In the genomic region with DNA sequence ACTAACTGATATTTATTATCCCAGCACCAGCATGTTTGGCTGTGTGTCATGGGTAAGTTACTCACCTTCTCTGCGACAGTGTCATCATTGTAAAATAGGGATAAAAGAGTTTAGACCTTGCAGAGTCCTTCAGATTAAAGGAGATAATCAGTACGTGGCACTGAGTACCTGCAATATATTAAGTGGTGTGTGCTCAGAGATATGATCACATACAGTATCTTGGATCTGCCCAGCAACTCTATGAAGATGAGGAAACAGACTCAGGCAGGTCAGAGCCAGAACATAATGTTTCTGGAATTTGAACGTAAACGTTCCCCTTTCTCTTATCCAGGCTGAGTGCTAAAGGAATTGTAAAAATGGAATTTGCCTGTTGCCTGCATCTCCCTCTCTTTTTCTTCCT, we compare ENCODE assay signal across 30 cellular contexts. TPM values are rescaled to one million over a fixed set of nuclear protein-coding genes. Genes with fewer than 3 reads are reported as not detected.
"Had no signal": no experiment of that assay in that cellular context is flagged by ENCODE, and none has a peak within 500 bp of the region (broad histone marks: within the 10 kb centered on the region; RNA-seq: fewer than 3 reads in every experiment).

No MANE protein-coding gene starts in this region.

- DNase-seq: activated CD4-positive, alpha-beta memory T cell treated with anti-CD3 and anti-CD28 coated beads, Interleukin-2, amount 10 ng/mL, durations not matched to agents 7 days and 5 days; activated CD4-positive, alpha-beta T cell treated with anti-CD3 and anti-CD28 coated beads for 1 hour; activated CD4-positive, alpha-beta T cell treated with anti-CD3 and anti-CD28 coated beads for 4 hours; activated CD4-positive, alpha-beta T cell treated with anti-CD3 and anti-CD28 coated beads, Interleukin-2, amount 10 ng/mL, durations not matched to agents 7 days and 5 days; activated CD4-positive, alpha-beta T cell treated with anti-CD3 and anti-CD28 coated beads, Interleukin-2, amount 50 U/mL, for 4 hours; activated CD8-positive, alpha-beta memory T cell treated with anti-CD3 and anti-CD28 coated beads, Interleukin-2, amount 50 U/mL, for 48 hours; activated gamma-delta T cell; activated naive CD4-positive, alpha-beta T cell; activated naive CD4-positive, alpha-beta T cell treated with anti-CD3 and anti-CD28 coated beads, Interleukin-2, amount 10 ng/mL, durations not matched to agents 7 days and 5 days; activated naive CD8-positive, alpha-beta T cell treated with anti-CD3 and anti-CD28 coated beads, Interleukin-2, amount 10 ng/mL, durations not matched to agents 7 days and 5 days; activated T-cell treated with anti-CD3 and anti-CD28 coated beads for 4 hours; activated T-cell treated with anti-CD3 and anti-CD28 coated beads, Interleukin-2, amount 50 U/mL, for 24 hours; activated T-cell treated with anti-CD3 and anti-CD28 coated beads, Interleukin-2, amount 50 U/mL, for 72 hours; amniotic stem cell; anterior cingulate cortex; brain microvascular endothelial cell; colonic mucosa; effector memory CD4-positive, alpha-beta T cell; erythroblast; foreskin melanocyte; heart right ventricle; T-helper 2 cell had no signal

- FAIRE-seq: astrocyte had no signal

- H3K27ac ChIP-seq: brain microvascular endothelial cell, colonic mucosa, esophagus muscularis mucosa, gastroesophageal sphincter, heart right ventricle had no signal

- H3K4me1 ChIP-seq: colonic mucosa, esophagus muscularis mucosa, gastroesophageal sphincter had no signal

- ATAC-seq: activated naive CD4-positive, alpha-beta T cell treated with anti-CD3 and anti-CD28 coated beads, Interleukin-2, amount 50 U/mL, for 72 hours; activated T-cell treated with anti-CD3 and anti-CD28 coated beads, Interleukin-2, amount 50 U/mL, for 72 hours; gastroesophageal sphincter; heart right ventricle; WTC11 had no signal

- H3K4me3 ChIP-seq: colonic mucosa, esophagus muscularis mucosa, gastroesophageal sphincter, heart right ventricle had no signal

- H3K36me3 ChIP-seq: brain microvascular endothelial cell, colonic mucosa, esophagus muscularis mucosa, gastroesophageal sphincter, heart right ventricle had no signal

- H3K27me3 ChIP-seq: colonic mucosa had no signal

- H3K9me3 ChIP-seq: colonic mucosa, esophagus muscularis mucosa, gastroesophageal sphincter, heart right ventricle had no signal

RNA-seq across cellular contexts. Expression of a gene that starts 46.9 kb away (rescaled TPM):
- total RNA-seq: activated CD4-positive, alpha-beta memory T cell treated with anti-CD3 and anti-CD28 coated beads, Interleukin-2, amount 10 ng/mL, durations not matched to agents 7 days and 5 days; activated CD4-positive, alpha-beta T cell treated with anti-CD3 and anti-CD28 coated beads, Interleukin-2, amount 10 ng/mL, durations not matched to agents 7 days and 5 days; activated naive CD4-positive, alpha-beta T cell treated with anti-CD3 and anti-CD28 coated beads, Interleukin-2, amount 50 U/mL, for 72 hours; activated naive CD8-positive, alpha-beta T cell treated with anti-CD3 and anti-CD28 coated beads, Interleukin-2, amount 10 ng/mL, durations not matched to agents 7 days and 5 days; activated T-cell treated with anti-CD3 and anti-CD28 coated beads, Interleukin-2, amount 50 U/mL, for 72 hours; astrocyte; colonic mucosa; dermis microvascular lymphatic vessel endothelial cell; esophagus muscularis mucosa; glomerular endothelial cell; heart right ventricle; T-helper 1 cell treated with Interleukin-12 subunit alpha and Interleukin-12 subunit beta and Interleukin-4 antibody, amounts not matched to agents 30 ng/mL and 1 ng/mL, for 36 hours; WTC11 had no signal
- polyA plus RNA-seq: heart right ventricle had no signal
